ENCODE assay signal across 30 cellular contexts in the genomic region with DNA sequence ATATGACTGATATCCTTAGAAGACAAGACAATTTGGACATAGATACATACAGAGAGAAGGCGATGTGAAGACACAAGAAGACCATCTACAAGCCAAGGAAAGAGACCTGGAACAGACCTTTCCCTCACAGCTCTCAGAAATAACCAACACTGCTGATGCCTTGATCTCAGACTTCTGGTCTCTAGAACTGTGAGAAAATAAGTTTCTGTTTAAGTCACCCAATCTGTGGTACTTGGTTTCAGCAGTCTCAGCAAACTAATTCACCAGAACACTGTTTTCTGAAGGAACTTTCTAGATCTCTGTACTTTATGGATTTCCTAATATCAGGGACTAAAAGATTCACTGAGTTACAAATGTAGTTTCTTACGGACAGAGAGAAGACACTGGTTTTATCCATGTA. TPM values are rescaled to one million over a fixed set of nuclear protein-coding genes. Genes with fewer than 3 reads are reported as not detected.
DNase-seq lines count a peak whose midpoint lies in the region; ATAC-seq and TF ChIP-seq lines count a peak whose summit lies in the region.
"Had no signal": no experiment of that assay in that cellular context is flagged by ENCODE, and none has a peak within 500 bp of the region (broad histone marks: within the 10 kb centered on the region; RNA-seq: fewer than 3 reads in every experiment).

No MANE protein-coding gene starts in this region.

- no peak overlapping the region for H3K4me3 Mint-ChIP-seq in activated CD8-positive, alpha-beta memory T cell treated with anti-CD3 and anti-CD28 coated beads, Interleukin-2, amount 10 ng/mL, durations not matched to agents 7 days and 5 days
- H3K4me3 Mint-ChIP-seq in stimulated activated naive CD8-positive, alpha-beta T cell treated with anti-CD3 and anti-CD28 coated beads, Interleukin-15, amount 100 ng/mL, for 72 hours = no peak overlapping the region
- H3K4me3 Mint-ChIP-seq: CD8-positive, alpha-beta T cell; nephron progenitor cell; WTC11 had no signal

- H3K36me3 Mint-ChIP-seq in activated CD8-positive, alpha-beta memory T cell treated with anti-CD3 and anti-CD28 coated beads, Interleukin-2, amount 10 ng/mL, durations not matched to agents 7 days and 5 days = peaks cover 13% of the 10 kb centered on the region
- H3K36me3 Mint-ChIP-seq: CD8-positive, alpha-beta T cell had no signal

- TF ChIP-seq CTCF in WERI-Rb-1 (IDR thresholded peaks at IDR 0.05; ENCODE audit: low read depth, low read length) = no peak

- no peaks in the 10 kb centered on the region for H3K9me3 ChIP-seq in WERI-Rb-1 (ENCODE audit: severe bottlenecking)
- H3K9me3 ChIP-seq: gastroesophageal sphincter, SJCRH30, stomach, thyroid gland, vagina had no signal

- no peaks in the 10 kb centered on the region for H3K36me3 ChIP-seq in WERI-Rb-1
- H3K36me3 ChIP-seq: gastroesophageal sphincter, SJCRH30, stomach, thyroid gland, vagina had no signal

- no peak overlapping the region for H3K27ac ChIP-seq in WERI-Rb-1
- H3K27ac ChIP-seq: A549, gastroesophageal sphincter, KMS-11, SJCRH30, stomach, thyroid gland, vagina had no signal

- peaks cover 5% of the 10 kb centered on the region for H3K9me3 Mint-ChIP-seq in activated CD8-positive, alpha-beta memory T cell treated with anti-CD3 and anti-CD28 coated beads, Interleukin-2, amount 10 ng/mL, durations not matched to agents 7 days and 5 days (ENCODE audit: low read depth)
- H3K9me3 Mint-ChIP-seq in stimulated activated naive CD8-positive, alpha-beta T cell treated with anti-CD3 and anti-CD28 coated beads, Interleukin-15, amount 100 ng/mL, for 72 hours = peaks cover 5 to 7% of the 10 kb centered on the region in 2 donors

- DNase-seq in activated CD8-positive, alpha-beta memory T cell treated with anti-CD3 and anti-CD28 coated beads, Interleukin-2, amount 10 ng/mL, durations not matched to agents 7 days and 5 days = no peak
- DNase-seq in activated CD8-positive, alpha-beta memory T cell treated with anti-CD3 and anti-CD28 coated beads, Interleukin-2, amount 50 U/mL, for 48 hours = no peak
- no peak for DNase-seq in stimulated activated naive CD8-positive, alpha-beta T cell treated with anti-CD3 and anti-CD28 coated beads, Interleukin-15, amount 100 ng/mL, for 72 hours
- no peak for DNase-seq in WERI-Rb-1
- DNase-seq in MV-4-11 (lab: John Stamatoyannopoulos, UW) = no peak
- DNase-seq: activated CD4-positive, alpha-beta T cell treated with anti-CD3 and anti-CD28 coated beads, Interleukin-2, amount 50 U/mL, for 48 hours; activated naive CD4-positive, alpha-beta T cell treated with Interleukin-2 at 50 U/mL for 16 hours; AML-193; amniotic stem cell; CD8-positive, alpha-beta T cell; DMS 273 treated with DMSO at 0.1 percent for 48 hours; hippocampal formation; left cardiac atrium; MM.1S; NCI-H1436; NCI-H345; NCI-H748 treated with DMSO at 0.1 percent for 48 hours; nephron progenitor cell; SJCRH30; stomach; T1000; thyroid gland had no signal

- CTCF ChIA-PET in activated CD8-positive, alpha-beta memory T cell treated with anti-CD3 and anti-CD28 coated beads, Interleukin-2, amount 10 ng/mL, durations not matched to agents 7 days and 5 days (lab: Charles Lee) = interaction anchor here (1.4 kb wide), 1 partner anchor 26 kb away, joined by 4 read pairs; no protein-coding TSS in a partner anchor

- peak; percentile 57 for ATAC-seq in activated CD8-positive, alpha-beta memory T cell treated with anti-CD3 and anti-CD28 coated beads, Interleukin-2, amount 10 ng/mL, durations not matched to agents 7 days and 5 days
- ATAC-seq in GM21529 (IDR thresholded peaks at IDR 0.05; ENCODE audit: unreplicated experiment) = peak; percentile 55
- ATAC-seq in HG03064 (IDR thresholded peaks at IDR 0.05; ENCODE audit: low read depth, unreplicated experiment) = peak; percentile 69
- ATAC-seq in stimulated activated naive CD8-positive, alpha-beta T cell treated with anti-CD3 and anti-CD28 coated beads, Interleukin-15, amount 100 ng/mL, for 72 hours = peak; percentile 60
- ATAC-seq in GM18907 (IDR thresholded peaks at IDR 0.05; ENCODE audit: unreplicated experiment) = no peak
- ATAC-seq: A549; CD8-positive, alpha-beta T cell; gastroesophageal sphincter; left cardiac atrium; WTC11 had no signal

- H3K27ac Mint-ChIP-seq in activated CD8-positive, alpha-beta memory T cell treated with anti-CD3 and anti-CD28 coated beads, Interleukin-2, amount 10 ng/mL, durations not matched to agents 7 days and 5 days = no peak overlapping the region
- H3K27ac Mint-ChIP-seq in stimulated activated naive CD8-positive, alpha-beta T cell treated with anti-CD3 and anti-CD28 coated beads, Interleukin-15, amount 100 ng/mL, for 72 hours = no peak overlapping the region
- H3K27ac Mint-ChIP-seq: CD8-positive, alpha-beta T cell; nephron progenitor cell; WTC11 had no signal

- H3K27me3 ChIP-seq in WERI-Rb-1 (ENCODE audit: insufficient read depth, low read depth, severe bottlenecking) = no peaks in the 10 kb centered on the region
- H3K27me3 ChIP-seq: gastroesophageal sphincter, SJCRH30, stomach, thyroid gland, vagina had no signal

- H3K27me3 Mint-ChIP-seq in activated CD8-positive, alpha-beta memory T cell treated with anti-CD3 and anti-CD28 coated beads, Interleukin-2, amount 10 ng/mL, durations not matched to agents 7 days and 5 days = no peaks in the 10 kb centered on the region
- peaks cover 7% of the 10 kb centered on the region for H3K27me3 Mint-ChIP-seq in stimulated activated naive CD8-positive, alpha-beta T cell treated with anti-CD3 and anti-CD28 coated beads, Interleukin-15, amount 100 ng/mL, for 72 hours

- peaks cover 23% of the 10 kb centered on the region for H3K4me1 Mint-ChIP-seq in activated CD8-positive, alpha-beta memory T cell treated with anti-CD3 and anti-CD28 coated beads, Interleukin-2, amount 10 ng/mL, durations not matched to agents 7 days and 5 days
- peaks cover 6% of the 10 kb centered on the region for H3K4me1 Mint-ChIP-seq in stimulated activated naive CD8-positive, alpha-beta T cell treated with anti-CD3 and anti-CD28 coated beads, Interleukin-15, amount 100 ng/mL, for 72 hours

- H3K4me3 ChIP-seq in WERI-Rb-1 (ENCODE audit: low read depth, low read length) = no peak overlapping the region
- H3K4me3 ChIP-seq: A549, gastroesophageal sphincter, SJCRH30, stomach, thyroid gland, vagina had no signal

RNA-seq across cellular contexts. Expression of gene NAB1, which starts 58.8 kb away (rescaled TPM):
- 10 to 100 TPM; 36.8 to 38.4 TPM for total RNA-seq in activated CD8-positive, alpha-beta memory T cell treated with anti-CD3 and anti-CD28 coated beads, Interleukin-2, amount 10 ng/mL, durations not matched to agents 7 days and 5 days
